8 cellular contexts compared by ENCODE assay signal in the genomic region with DNA sequence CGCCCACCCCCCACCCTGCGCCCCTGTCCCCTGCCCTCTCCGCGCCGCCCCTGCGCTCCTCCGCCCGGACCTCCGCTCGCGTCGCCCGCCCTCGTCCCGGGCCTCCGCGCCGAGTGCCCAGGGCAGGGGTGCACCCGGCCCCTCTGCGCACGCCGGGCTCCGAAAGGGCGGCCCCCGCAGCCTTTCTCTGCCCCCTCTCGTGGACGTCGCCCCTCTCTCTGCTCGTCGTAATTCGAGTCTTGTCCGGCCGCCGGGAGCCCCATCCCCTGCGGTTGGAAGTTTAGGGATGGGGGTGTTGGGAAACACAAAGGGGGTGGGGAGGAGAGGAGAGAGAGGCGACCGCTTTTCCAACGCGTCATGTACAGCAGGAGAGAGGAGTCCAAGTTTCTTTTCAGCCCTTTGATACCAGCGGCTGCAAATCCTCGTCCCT. TPM values are rescaled to one million over a fixed set of nuclear protein-coding genes. Genes with fewer than 3 reads are reported as not detected.
DNase-seq lines count a peak whose midpoint lies in the region; ATAC-seq, FAIRE-seq and TF ChIP-seq lines count a peak whose summit lies in the region.

No MANE protein-coding gene starts in this region.

- peak; percentile 42 for DNase-seq in ACHN
- DNase-seq in GM12892 (ENCODE audit: insufficient read length), result peak; percentile 44
- peak; percentile 46 for DNase-seq in SKM-1 treated with dmso at 0.1 percent for 144 hours (lab: John Stamatoyannopoulos, UW; ENCODE audit: unreplicated experiment)
- peak; percentile 37 for DNase-seq in midbrain (lab: John Stamatoyannopoulos, UW)
- DNase-seq in tibial nerve (ENCODE audit: low spot score in 2 of 2), result peak; percentile 21 to 28
- DNase-seq in NCI-H226, result no peak

- in situ Hi-C loops in ACHN (cut with HindIII; ENCODE audit: low pct_ligation_motif_present, low pct_unique_long_range_greater_than_20kb, low sequenced_read_pairs), result no loop called here

- no peaks in the 10 kb centered on the region for H3K27me3 ChIP-seq in endocrine pancreas (ENCODE audit: control insufficient read depth, insufficient read depth, low read length)
- no peaks in the 10 kb centered on the region for H3K27me3 ChIP-seq in tibial nerve

- H3K9me3 ChIP-seq in endocrine pancreas (ENCODE audit: control insufficient read depth, low read length), result no peaks in the 10 kb centered on the region
- H3K9me3 ChIP-seq in tibial nerve, result peaks cover 0 to 4% (median 0%) of the 10 kb centered on the region in 4 donors

- ATAC-seq in HG03025 (IDR thresholded peaks at IDR 0.05; ENCODE audit: low FRiP score, unreplicated experiment), result peak; percentile 26

- H3K36me3 ChIP-seq in endocrine pancreas (ENCODE audit: control insufficient read depth, insufficient read depth, low read length) (no peaks in the 10 kb centered on the region), tibial nerve (no peaks in the 10 kb centered on the region)

- peak overlapping the region; percentile 74 for H3K9ac ChIP-seq in endocrine pancreas (ENCODE audit: control insufficient read depth, insufficient read depth, low read length)

- no peak for FAIRE-seq in GM12892 (lab: Jason Lieb, UNC)

- TF ChIP-seq POLR2A in GM12892 (IDR thresholded peaks at IDR 0.05; ENCODE audit: low read depth, low read length) (no peak), tibial nerve (IDR thresholded peaks at IDR 0.05) (no peak)

- TF ChIP-seq EP300 in tibial nerve (IDR thresholded peaks at IDR 0.05), result no peak

- peaks cover 4% of the 10 kb centered on the region for H3K4me1 ChIP-seq in endocrine pancreas (ENCODE audit: control insufficient read depth, insufficient read depth, low read length)
- peaks cover 0 to 50% (median 13%) of the 10 kb centered on the region in 4 donors for H3K4me1 ChIP-seq in tibial nerve

- H3K4me3 ChIP-seq in endocrine pancreas (ENCODE audit: control insufficient read depth, insufficient read depth, low read length) (no peak overlapping the region), tibial nerve (peak overlapping the region; percentile 64 to 84 (median 79))

- peak overlapping the region; percentile 70 to 94 (median 90) for H3K27ac ChIP-seq in tibial nerve

- no peak for TF ChIP-seq CTCF in tibial nerve (IDR thresholded peaks at IDR 0.05)

- 1% methylated on average over 18 to 38 of the region's 41 CpGs for WGBS in tibial nerve, 2 donors

RNA-seq across cellular contexts. Expression of gene GALNT2, which starts 0.4 kb away (rescaled TPM):
- 12.8 TPM for polyA plus RNA-seq in GM12892 (2012; ENCODE audit: missing spikeins)
- 10 to 100 TPM; 47.9 to 78.6 (median 60.0) TPM for total RNA-seq in tibial nerve
